9 cellular contexts compared by ENCODE assay signal in the genomic region with DNA sequence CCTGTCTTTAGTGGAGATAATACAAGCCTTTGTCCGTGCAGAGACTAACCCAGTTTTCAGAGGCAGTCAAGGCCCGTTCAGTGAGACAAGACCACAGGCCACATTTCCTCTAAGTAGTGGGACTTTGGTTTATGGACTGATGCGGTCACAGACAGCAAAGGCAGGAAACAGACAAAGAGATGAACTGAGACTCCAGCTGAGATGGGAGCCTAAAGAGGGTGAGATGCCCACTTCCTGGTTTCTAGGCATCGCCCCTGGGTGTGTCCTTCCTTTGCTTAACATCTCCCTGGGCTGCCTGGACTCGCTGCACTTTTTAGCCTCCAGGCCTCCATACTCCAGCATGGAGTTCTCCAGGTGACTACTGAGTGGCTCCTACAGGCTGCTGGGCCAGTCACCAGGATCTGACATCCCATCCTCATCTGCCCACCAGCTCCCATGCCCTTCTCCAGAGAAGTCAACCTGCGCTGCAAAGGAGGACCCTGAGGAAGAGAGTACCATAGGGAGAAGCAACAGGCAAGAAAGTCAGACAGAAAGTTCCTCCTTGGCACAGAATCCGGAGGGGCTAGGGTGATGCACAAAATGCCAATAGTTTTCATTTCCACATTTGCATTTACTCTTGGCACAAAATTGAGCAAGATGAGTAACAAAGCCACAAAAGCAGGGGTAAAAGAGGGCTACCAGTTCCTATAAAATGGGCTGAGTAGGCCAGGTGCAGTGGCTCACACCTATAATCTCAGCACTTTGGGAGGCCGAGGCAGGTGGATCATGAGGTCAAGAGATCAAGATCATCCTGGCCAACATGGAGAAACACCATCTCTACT. TPM values are rescaled to one million over a fixed set of nuclear protein-coding genes. Genes with fewer than 3 reads are reported as not detected.
A peak's percentile ranks its signal among the peaks of the same experiment; 100 is the strongest.
DNase-seq lines count a peak whose midpoint lies in the region; ATAC-seq, FAIRE-seq and TF ChIP-seq lines count a peak whose summit lies in the region.
"Had no signal": no experiment of that assay in that cellular context is flagged by ENCODE, and none has a peak within 500 bp of the region (broad histone marks: within the 10 kb centered on the region; RNA-seq: fewer than 3 reads in every experiment).

No MANE protein-coding gene starts in this region.

- H3K36me3 Mint-ChIP-seq in naive thymus-derived CD4-positive, alpha-beta T cell = peaks cover 5 to 73% (median 56%) of the 10 kb centered on the region in 5 donors

- peak; percentile 58 for ATAC-seq in naive thymus-derived CD4-positive, alpha-beta T cell
- no peak for ATAC-seq in GM21423 (IDR thresholded peaks at IDR 0.05; ENCODE audit: unreplicated experiment)
- no peak for ATAC-seq in GM19324 (IDR thresholded peaks at IDR 0.05; ENCODE audit: low FRiP score, unreplicated experiment)
- no peak for ATAC-seq in GM21367 (IDR thresholded peaks at IDR 0.05; ENCODE audit: unreplicated experiment)

- H3K4me3 ChIP-seq in naive thymus-derived CD4-positive, alpha-beta T cell (ENCODE audit: low read length) = peak overlapping the region; percentile 23

- peak overlapping the region; percentile 50 to 86 (median 74) for H3K4me3 Mint-ChIP-seq in naive thymus-derived CD4-positive, alpha-beta T cell

- FAIRE-seq in GM12891 (lab: Jason Lieb, UNC) = peak; percentile 97
- FAIRE-seq: endothelial cell of umbilical vein had no signal

- H3K27ac ChIP-seq in naive thymus-derived CD4-positive, alpha-beta T cell (ENCODE audit: low read depth, low read length) = peak overlapping the region; percentile 66

- H3K36me3 ChIP-seq in naive thymus-derived CD4-positive, alpha-beta T cell (ENCODE audit: control insufficient read depth in 2 of 3, insufficient read depth in 3 of 3, low read length in 3 of 3) = peaks cover 5 to 60% (median 7%) of the 10 kb centered on the region in 3 experiments

- peak; percentile 41; the same call in 1 of the 2 replicates for TF ChIP-seq POLR2A in GM12891 (IDR thresholded peaks at IDR 0.05; ENCODE audit: low read depth, low read length)

- peak overlapping the region; percentile 83 to 95 (median 92) for H3K27ac Mint-ChIP-seq in naive thymus-derived CD4-positive, alpha-beta T cell

- DNase-seq in GM12891 (ENCODE audit: insufficient read length, low spot score) (no peak), MV-4-11 (lab: John Stamatoyannopoulos, UW) (peak; percentile 95), NCI-H69 (lab: John Stamatoyannopoulos, UW) (no peak)
- peak; percentile 52 for DNase-seq in activated effector memory CD4-positive, alpha-beta T cell treated with Interleukin-2 at 50 U/mL for 16 hours
- DNase-seq in naive thymus-derived CD4-positive, alpha-beta T cell = peak in 7 of 9 donors; percentile 38 to 70 (median 47)

- no peaks in the 10 kb centered on the region for H3K9me3 Mint-ChIP-seq in naive thymus-derived CD4-positive, alpha-beta T cell

- peaks cover 42 to 45% of the 10 kb centered on the region in 2 donors for H3K4me1 ChIP-seq in naive thymus-derived CD4-positive, alpha-beta T cell (ENCODE audit: control insufficient read depth in 2 of 2, insufficient read depth in 2 of 2, low read length in 2 of 2)

- CTCF ChIA-PET in naive thymus-derived CD4-positive, alpha-beta T cell (lab: Charles Lee) = interaction anchor here (1.1 kb wide), 1 partner anchor 31 kb away, joined by 3 read pairs; no protein-coding TSS in a partner anchor

- POLR2A ChIA-PET in naive thymus-derived CD4-positive, alpha-beta T cell (lab: Charles Lee) = interaction anchor here (0.6 to 3.3 kb wide), 11 partner anchors 8 to 781 kb away, joined by 3 to 36 read pairs (median 3); a partner anchor contains a TSS

- no peaks in the 10 kb centered on the region for H3K9me3 ChIP-seq in naive thymus-derived CD4-positive, alpha-beta T cell (ENCODE audit: control insufficient read depth in 2 of 3, low read length in 3 of 3)

- peaks cover 48 to 96% (median 83%) of the 10 kb centered on the region in 7 donors for H3K4me1 Mint-ChIP-seq in naive thymus-derived CD4-positive, alpha-beta T cell

- intact Hi-C loops in naive thymus-derived CD4-positive, alpha-beta T cell (cut with micrococcal nuclease) = loop anchor here in 1 of 2 donors (1.0 to 2.0 kb wide), 2 partner anchors 15 to 29 kb away; a partner anchor contains a TSS

- H3K27me3 ChIP-seq in naive thymus-derived CD4-positive, alpha-beta T cell (ENCODE audit: control insufficient read depth in 2 of 2, insufficient read depth in 2 of 2, low read length in 2 of 2) = no peaks in the 10 kb centered on the region

- no peaks in the 10 kb centered on the region for H3K27me3 Mint-ChIP-seq in naive thymus-derived CD4-positive, alpha-beta T cell

TF ChIP-seq in GM12891, 5 proteins besides CTCF, POLR2A, EP300 and RAD21:
- TF ChIP-seq POLR2AphosphoS5 (IDR thresholded peaks at IDR 0.05; ENCODE audit: low read depth, low read length) (no peak), PAX5 (IDR thresholded peaks at IDR 0.05; ENCODE audit: insufficient read depth, low read length, severe bottlenecking) (no peak), TAF1 (IDR thresholded peaks at IDR 0.05; ENCODE audit: low read depth, low read length) (no peak), POU2F2 (IDR thresholded peaks at IDR 0.05; ENCODE audit: low read depth, low read length) (peak; percentile 44; the same call in 1 of the 2 replicates), SPI1 (IDR thresholded peaks at IDR 0.05; ENCODE audit: low read depth, low read length) (peak; percentile 77)

RNA-seq across cellular contexts. Expression of a gene that starts 15.1 kb away (rescaled TPM):
- 38.9 TPM for polyA plus RNA-seq in GM12891 (2012; ENCODE audit: low read depth, missing spikeins)
- 100 to 1,000 TPM in 1 of 5 experiments, 10 to 100 TPM in 4; 48.8 to 234 (median 72.3) TPM for total RNA-seq in naive thymus-derived CD4-positive, alpha-beta T cell
- 10 to 100 TPM; 24.8 to 97.1 TPM for polyA plus RNA-seq in naive thymus-derived CD4-positive, alpha-beta T cell

RNA-seq across cellular contexts. Expression of a gene that starts 26.9 kb away (rescaled TPM):
- 71.9 TPM for polyA plus RNA-seq in GM12891 (2012; ENCODE audit: low read depth, missing spikeins)
- total RNA-seq in naive thymus-derived CD4-positive, alpha-beta T cell = 10 to 100 TPM; 20.6 to 72.4 (median 58.6) TPM
- 100 to 1,000 TPM; 224 to 235 TPM for polyA plus RNA-seq in naive thymus-derived CD4-positive, alpha-beta T cell

RNA-seq across cellular contexts. Expression of a gene that starts 47.4 kb away (rescaled TPM):
- polyA plus RNA-seq in GM12891 (2012; ENCODE audit: low read depth, missing spikeins) = 0.50 TPM
- total RNA-seq in naive thymus-derived CD4-positive, alpha-beta T cell = under 1 TPM in 3 of 5 experiments, not detected in 2; 0.19 to 0.47 (median 0.41) TPM
- polyA plus RNA-seq in naive thymus-derived CD4-positive, alpha-beta T cell = not detected
- total RNA-seq: endothelial cell of umbilical vein had no signal

RNA-seq across cellular contexts. Expression of a gene that starts 56.8 kb away (rescaled TPM):
- polyA plus RNA-seq in GM12891 (2012; ENCODE audit: low read depth, missing spikeins) = 31.4 TPM
- total RNA-seq in naive thymus-derived CD4-positive, alpha-beta T cell = 10 to 100 TPM; 17.5 to 60.2 (median 39.5) TPM
- 10 to 100 TPM; 37.4 to 45.8 TPM for polyA plus RNA-seq in naive thymus-derived CD4-positive, alpha-beta T cell

Comparison
In these comparisons a context has a peak if more than half of its experiments do, and no peak if none do; other contexts are left out.
1. DNase-seq: peak in MV-4-11 (single experiment), activated effector memory CD4-positive, alpha-beta T cell treated with Interleukin-2 at 50 U/mL for 16 hours (single experiment) and naive thymus-derived CD4-positive, alpha-beta T cell (7 of 9); none in GM12891 (single experiment) and NCI-H69 (single experiment).